ENCODE assay signal across 24 cellular contexts in the genomic region with DNA sequence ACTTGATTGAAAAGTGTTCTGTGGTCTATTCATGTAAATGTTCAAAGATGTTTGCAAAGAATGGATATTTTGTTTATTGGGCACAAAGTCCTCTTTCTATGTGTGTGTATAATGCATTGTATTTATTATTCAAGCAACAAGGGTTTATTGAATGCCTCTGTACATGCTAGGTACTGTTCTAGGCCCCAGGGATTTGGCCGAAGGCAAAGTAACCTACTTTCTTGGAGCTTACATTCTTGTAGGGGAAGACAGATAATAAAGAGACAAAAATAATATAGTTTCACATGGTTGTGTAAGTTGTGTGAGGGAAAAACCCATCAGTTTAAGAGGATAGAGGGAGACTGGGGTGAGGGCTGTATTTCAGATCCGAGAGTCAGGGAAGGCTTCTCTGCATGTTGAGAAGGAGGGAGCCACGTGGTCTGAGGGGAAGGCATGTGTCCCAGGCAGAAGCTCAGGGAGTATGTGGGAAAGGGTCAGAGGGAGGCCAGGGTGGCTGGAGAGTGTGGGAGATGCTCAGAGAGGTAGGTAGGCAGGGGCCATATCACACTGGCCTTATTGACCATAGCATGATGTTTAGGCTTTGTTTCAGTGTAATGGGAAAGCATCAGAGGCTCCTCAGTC.
"Had no signal": no experiment of that assay in that cellular context is flagged by ENCODE, and none has a peak within 500 bp of the region (broad histone marks: within the 10 kb centered on the region; RNA-seq: fewer than 3 reads in every experiment).

No MANE protein-coding gene starts in this region.

- H3K9me3 Mint-ChIP-seq: activated CD8-positive, alpha-beta T cell treated with anti-CD3 and anti-CD28 coated beads for 36 hours; activated T-helper 17 cell treated with anti-CD3 and anti-CD28 coated beads, Interleukin-2, amount 50 U/mL, for 72 hours; effector memory CD8-positive, alpha-beta T cell had no signal

- H3K4me3 Mint-ChIP-seq: activated CD8-positive, alpha-beta T cell treated with anti-CD3 and anti-CD28 coated beads for 36 hours; activated naive CD8-positive, alpha-beta T cell; activated T-cell treated with anti-CD3 and anti-CD28 coated beads, Interleukin-2, amount 50 U/mL, for 4 hours; activated T-helper 17 cell treated with anti-CD3 and anti-CD28 coated beads, Interleukin-2, amount 50 U/mL, for 72 hours; central memory CD8-positive, alpha-beta T cell; effector memory CD8-positive, alpha-beta T cell had no signal

- ATAC-seq: activated CD8-positive, alpha-beta T cell treated with anti-CD3 and anti-CD28 coated beads for 36 hours; activated T-cell treated with anti-CD3 and anti-CD28 coated beads, Interleukin-2, amount 50 U/mL, for 4 hours; activated T-helper 17 cell treated with anti-CD3 and anti-CD28 coated beads, Interleukin-2, amount 50 U/mL, for 72 hours; effector memory CD8-positive, alpha-beta T cell had no signal

- DNase-seq: activated CD4-positive, alpha-beta T cell treated with anti-CD3 and anti-CD28 coated beads for 48 hours; activated CD4-positive, alpha-beta T cell treated with anti-CD3 and anti-CD28 coated beads, Interleukin-2, amount 50 U/mL, for 1 hour; activated CD4-positive, alpha-beta T cell treated with anti-CD3 and anti-CD28 coated beads, Interleukin-2, amount 50 U/mL, for 48 hours; activated CD4-positive, CD25-positive, alpha-beta regulatory T cell; activated CD4-positive, CD25-positive, alpha-beta regulatory T cell treated with anti-CD3 and anti-CD28 coated beads, Interleukin-2, amount 50 U/mL, for 72 hours; activated CD8-positive, alpha-beta memory T cell treated with anti-CD3 and anti-CD28 coated beads for 24 hours; activated CD8-positive, alpha-beta T cell treated with anti-CD3 and anti-CD28 coated beads for 36 hours; activated effector memory CD4-positive, alpha-beta T cell treated with Interleukin-2 at 50 U/mL for 16 hours; activated gamma-delta T cell treated with Interleukin-2 at 50 U/mL for 16 hours; activated naive CD4-positive, alpha-beta T cell treated with anti-CD3 and anti-CD28 coated beads, Interleukin-2, amount 50 U/mL, for 16 hours; activated naive CD4-positive, alpha-beta T cell treated with Interleukin-2 at 50 U/mL for 16 hours; activated T-cell treated with anti-CD3 and anti-CD28 coated beads, Interleukin-2, amount 50 U/mL, for 4 hours; amniotic stem cell; anterior cingulate cortex; brain microvascular endothelial cell; dermis blood vessel endothelial cell; effector CD4-positive, alpha-beta T cell; effector memory CD8-positive, alpha-beta T cell; esophagus squamous epithelium; glutamatergic neuron; T-helper 2 cell had no signal

- H3K27me3 Mint-ChIP-seq: activated CD8-positive, alpha-beta T cell treated with anti-CD3 and anti-CD28 coated beads for 36 hours; activated naive CD8-positive, alpha-beta T cell; activated T-helper 17 cell treated with anti-CD3 and anti-CD28 coated beads, Interleukin-2, amount 50 U/mL, for 72 hours; central memory CD8-positive, alpha-beta T cell had no signal

- H3K27ac Mint-ChIP-seq: activated CD8-positive, alpha-beta T cell treated with anti-CD3 and anti-CD28 coated beads for 36 hours; activated naive CD8-positive, alpha-beta T cell; activated T-helper 17 cell treated with anti-CD3 and anti-CD28 coated beads, Interleukin-2, amount 50 U/mL, for 72 hours; effector memory CD8-positive, alpha-beta T cell had no signal
